10 cellular contexts compared by ENCODE assay signal in genomic region chr4:36189511-36190226, GRCh38. TPM values are rescaled to one million over a fixed set of nuclear protein-coding genes. Genes with fewer than 3 reads are reported as not detected.
DNase-seq lines count a peak whose midpoint lies in the region; ATAC-seq and TF ChIP-seq lines count a peak whose summit lies in the region.
"Had no signal": no experiment of that assay in that cellular context is flagged by ENCODE, and none has a peak within 500 bp of the region (broad histone marks: within the 10 kb centered on the region; RNA-seq: fewer than 3 reads in every experiment).

No MANE protein-coding gene starts in this region.

- H3K79me1 ChIP-seq in trophoblast cell (ENCODE audit: low read length), result no peaks in the 10 kb centered on the region

- peaks cover 54 to 57% of the 10 kb centered on the region in 2 donors for H3K4me1 Mint-ChIP-seq in natural killer cell

- no peak overlapping the region for H4K91ac ChIP-seq in trophoblast cell (ENCODE audit: low read depth, low read length)

- H3K27me3 Mint-ChIP-seq in natural killer cell (ENCODE audit: low read depth in 2 of 2), result no peaks in the 10 kb centered on the region

- H3K27me3 ChIP-seq in trophoblast cell (ENCODE audit: insufficient read depth, low read length) (no peaks in the 10 kb centered on the region), SK-N-SH (ENCODE audit: insufficient read depth) (peaks cover 16% of the 10 kb centered on the region)

- H3K9me2 ChIP-seq in SK-N-SH, result no peaks in the 10 kb centered on the region

- no peak for TF ChIP-seq RAD21 in SK-N-SH (IDR thresholded peaks at IDR 0.05; ENCODE audit: low read length)

- no peaks in the 10 kb centered on the region for H4K20me1 ChIP-seq in SK-N-SH (ENCODE audit: insufficient read depth)

- H3K9me3 ChIP-seq in trophoblast cell (ENCODE audit: insufficient read depth, low read depth, low read length) (no peaks in the 10 kb centered on the region), SK-N-SH (no peaks in the 10 kb centered on the region)

- H2BK5ac ChIP-seq in trophoblast cell (ENCODE audit: low read depth, low read length, poor library complexity), result no peak overlapping the region

- no peak overlapping the region for H3K4ac ChIP-seq in trophoblast cell (ENCODE audit: low read depth, low read length)

- intact Hi-C loops in natural killer cell (cut with micrococcal nuclease), result loop anchor here (1.0 to 10.0 kb wide), 4 partner anchors 20 to 255 kb away; no protein-coding TSS in a partner anchor

- H3K23ac ChIP-seq in trophoblast cell (ENCODE audit: low read length), result no peak overlapping the region

- H2BK12ac ChIP-seq in trophoblast cell (ENCODE audit: low read length), result no peak overlapping the region

- WGBS in trophoblast cell (ENCODE audit: extremely low coverage, insufficient coverage, insufficient read length), result no CpG with 5 or more reads among the region's 3 CpGs
- 7% methylated on average over 3 of the region's 3 CpGs for WGBS in SK-N-SH (ENCODE audit: low lambda C conversion rate)

- peak; percentile 48 for DNase-seq in MV-4-11 (lab: John Stamatoyannopoulos, UW)
- DNase-seq in natural killer cell, result no peak
- DNase-seq in midbrain (lab: John Stamatoyannopoulos, UW), result no peak
- no peak for DNase-seq in trophoblast cell
- no peak for DNase-seq in HuH-7 (ENCODE audit: low spot score)
- DNase-seq in SK-N-SH, result no peak
- DNase-seq: activated CD8-positive, alpha-beta memory T cell treated with anti-CD3 and anti-CD28 coated beads, Interleukin-2, amount 50 U/mL, for 48 hours; NCI-H69 had no signal

- no peaks in the 10 kb centered on the region for H3F3A ChIP-seq in SK-N-SH (replicated peaks; ENCODE audit: insufficient read depth)

- H2AFZ ChIP-seq in trophoblast cell (ENCODE audit: insufficient read depth, low read length, poor library complexity), result no peak overlapping the region
- H2AFZ ChIP-seq in SK-N-SH (ENCODE audit: low read depth), result no peak overlapping the region

- ATAC-seq in GM18907 (IDR thresholded peaks at IDR 0.05; ENCODE audit: unreplicated experiment) (peak; percentile 81), HG02623 (IDR thresholded peaks at IDR 0.05; ENCODE audit: unreplicated experiment) (peak; percentile 72), natural killer cell (peak; percentile 73 to 93 (median 91))

- H3K36me3 ChIP-seq in trophoblast cell (ENCODE audit: control insufficient read depth in 1 of 2, insufficient read depth in 2 of 2, low read length in 2 of 2) (no peaks in the 10 kb centered on the region), SK-N-SH (replicated peaks in 1 of 2; ENCODE audit: control insufficient read depth in 1 of 2, insufficient read depth in 2 of 2, low read length in 1 of 2) (no peaks in the 10 kb centered on the region)

- H2AK5ac ChIP-seq in trophoblast cell (ENCODE audit: low read length), result no peak overlapping the region

- no peak overlapping the region for H4K8ac ChIP-seq in trophoblast cell (ENCODE audit: low read depth, low read length)

- H3K9ac ChIP-seq in trophoblast cell (ENCODE audit: low read length) (no peak overlapping the region), SK-N-SH (no peak overlapping the region)

- H3K79me2 ChIP-seq in trophoblast cell (ENCODE audit: control insufficient read depth, insufficient read depth, low read length, poor library complexity), result no peaks in the 10 kb centered on the region
- H3K79me2 ChIP-seq in SK-N-SH (ENCODE audit: insufficient read depth), result no peaks in the 10 kb centered on the region

- peaks cover 0 to 2% of the 10 kb centered on the region in 2 donors for H3K9me3 Mint-ChIP-seq in natural killer cell

- H2BK120ac ChIP-seq in trophoblast cell (ENCODE audit: insufficient read depth, low read length, poor library complexity), result no peak overlapping the region

- peak overlapping the region; percentile 81 to 87 for H3K27ac Mint-ChIP-seq in natural killer cell

- no peak overlapping the region for H3K27ac ChIP-seq in trophoblast cell (ENCODE audit: low read depth, low read length)
- H3K27ac ChIP-seq in SK-N-SH (ENCODE audit: low read depth in 2 of 2, low read length in 1 of 2), result no peak overlapping the region

- no peak overlapping the region for H3K14ac ChIP-seq in trophoblast cell (ENCODE audit: low read length)

- no peak overlapping the region for H4K12ac ChIP-seq in trophoblast cell (ENCODE audit: low read depth, low read length)

- H3K4me1 ChIP-seq in trophoblast cell (ENCODE audit: control insufficient read depth in 1 of 2, insufficient read depth in 2 of 2, low read length in 2 of 2) (no peaks in the 10 kb centered on the region), SK-N-SH (ENCODE audit: control insufficient read depth in 1 of 2, insufficient read depth in 2 of 2, low read depth in 1 of 2, low read length in 1 of 2) (no peaks in the 10 kb centered on the region)

- no peak overlapping the region for H3K4me2 ChIP-seq in trophoblast cell (ENCODE audit: low read length)
- H3K4me2 ChIP-seq in SK-N-SH, result no peak overlapping the region

- POLR2A ChIA-PET in SK-N-SH (lab: Yijun Ruan, JAX), result no interaction called here

- no peak for TF ChIP-seq EP300 in SK-N-SH (IDR thresholded peaks at IDR 0.05; ENCODE audit: borderline replicate concordance in 1 of 2, low read depth in 1 of 2, low read length in 1 of 2)

- no peak overlapping the region for H3K18ac ChIP-seq in trophoblast cell (ENCODE audit: low read length)

- no peak overlapping the region for H3K4me3 ChIP-seq in trophoblast cell (ENCODE audit: low read depth, low read length)
- H3K4me3 ChIP-seq in SK-N-SH (ENCODE audit: low read depth in 2 of 2, low read length in 1 of 2), result no peak overlapping the region

- peaks cover 5% of the 10 kb centered on the region for H3K36me3 Mint-ChIP-seq in natural killer cell

- CTCF ChIA-PET in SK-N-SH (lab: Yijun Ruan, JAX), result no interaction called here

- TF ChIP-seq CTCF in natural killer cell (IDR thresholded peaks at IDR 0.05), result no peak
- no peak for TF ChIP-seq CTCF in SK-N-SH (IDR thresholded peaks at IDR 0.05)

- peak overlapping the region; percentile 76 for H3K4me3 Mint-ChIP-seq in natural killer cell

TF ChIP-seq in SK-N-SH, 30 proteins besides CTCF, POLR2A, EP300 and RAD21:
- TF ChIP-seq YY1 (IDR thresholded peaks at IDR 0.05; ENCODE audit: low read depth), result no peak
- TF ChIP-seq FOSL2 (IDR thresholded peaks at IDR 0.05; ENCODE audit: borderline replicate concordance, low read depth), result no peak
- TF ChIP-seq TAF1 (IDR thresholded peaks at IDR 0.05; ENCODE audit: borderline replicate concordance, low read depth, low read length), result no peak
- no peak for TF ChIP-seq SMC3 (IDR thresholded peaks at IDR 0.05; ENCODE audit: low read depth, low read length)
- TF ChIP-seq MEF2A (IDR thresholded peaks at IDR 0.05; ENCODE audit: borderline replicate concordance, low read depth), result no peak
- TF ChIP-seq POLR2AphosphoS5 (IDR thresholded peaks at IDR 0.05; ENCODE audit: low read depth, low read length), result no peak
- TF ChIP-seq RXRA (IDR thresholded peaks at IDR 0.05; ENCODE audit: borderline replicate concordance, low read depth), result no peak
- TF ChIP-seq, protein P1, sequence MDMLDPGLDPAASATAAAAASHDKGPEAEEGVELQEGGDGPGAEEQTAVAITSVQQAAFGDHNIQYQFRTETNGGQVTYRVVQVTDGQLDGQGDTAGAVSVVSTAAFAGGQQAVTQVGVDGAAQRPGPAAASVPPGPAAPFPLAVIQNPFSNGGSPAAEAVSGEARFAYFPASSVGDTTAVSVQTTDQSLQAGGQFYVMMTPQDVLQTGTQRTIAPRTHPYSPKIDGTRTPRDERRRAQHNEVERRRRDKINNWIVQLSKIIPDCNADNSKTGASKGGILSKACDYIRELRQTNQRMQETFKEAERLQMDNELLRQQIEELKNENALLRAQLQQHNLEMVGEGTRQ (IDR thresholded peaks at IDR 0.05; ENCODE audit: borderline replicate concordance, low read depth, low read length), result no peak
- TF ChIP-seq NRF1 (IDR thresholded peaks at IDR 0.05; ENCODE audit: low read depth, low read length), result no peak
- no peak for TF ChIP-seq GABPA (IDR thresholded peaks at IDR 0.05; ENCODE audit: low read depth)
- no peak for TF ChIP-seq TEAD4 (IDR thresholded peaks at IDR 0.05; ENCODE audit: borderline replicate concordance, insufficient read depth)
- no peak for TF ChIP-seq CHD2 (IDR thresholded peaks at IDR 0.05; ENCODE audit: low read length, partially characterized antibody)
- TF ChIP-seq GATA2 (CRISPR knock-in tag; IDR thresholded peaks at IDR 0.05), result no peak
- no peak for TF ChIP-seq ELF1 (IDR thresholded peaks at IDR 0.05)
- no peak for TF ChIP-seq JUND (IDR thresholded peaks at IDR 0.05)
- no peak for TF ChIP-seq RFX5 (IDR thresholded peaks at IDR 0.05; ENCODE audit: low read length)
- TF ChIP-seq, protein P2, sequence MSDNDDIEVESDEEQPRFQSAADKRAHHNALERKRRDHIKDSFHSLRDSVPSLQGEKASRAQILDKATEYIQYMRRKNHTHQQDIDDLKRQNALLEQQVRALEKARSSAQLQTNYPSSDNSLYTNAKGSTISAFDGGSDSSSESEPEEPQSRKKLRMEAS (IDR thresholded peaks at IDR 0.05; ENCODE audit: low read depth), result no peak
- TF ChIP-seq, protein P3, sequence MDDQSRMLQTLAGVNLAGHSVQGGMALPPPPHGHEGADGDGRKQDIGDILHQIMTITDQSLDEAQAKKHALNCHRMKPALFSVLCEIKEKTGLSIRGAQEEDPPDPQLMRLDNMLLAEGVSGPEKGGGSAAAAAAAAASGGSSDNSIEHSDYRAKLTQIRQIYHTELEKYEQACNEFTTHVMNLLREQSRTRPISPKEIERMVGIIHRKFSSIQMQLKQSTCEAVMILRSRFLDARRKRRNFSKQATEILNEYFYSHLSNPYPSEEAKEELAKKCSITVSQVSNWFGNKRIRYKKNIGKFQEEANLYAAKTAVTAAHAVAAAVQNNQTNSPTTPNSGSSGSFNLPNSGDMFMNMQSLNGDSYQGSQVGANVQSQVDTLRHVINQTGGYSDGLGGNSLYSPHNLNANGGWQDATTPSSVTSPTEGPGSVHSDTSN (IDR thresholded peaks at IDR 0.05), result no peak
- no peak for TF ChIP-seq FOXM1 (IDR thresholded peaks at IDR 0.05; ENCODE audit: low read depth)
- no peak for TF ChIP-seq NFIC (IDR thresholded peaks at IDR 0.05; ENCODE audit: borderline replicate concordance)

RNA-seq across cellular contexts. Expression of gene ARAP2, which starts 54.6 kb away (rescaled TPM):
- 100 to 1,000 TPM; 199 to 295 (median 270) TPM for total RNA-seq in natural killer cell
- polyA plus RNA-seq in trophoblast cell (2013), result 3.5 and 3.8 TPM in 2 replicates
- polyA plus RNA-seq in SK-N-SH (2012; rRNA removed), result not detected in 2 replicates
- not detected in 2 replicates for polyA plus RNA-seq in SK-N-SH (2012; cell fraction: cytosol; rRNA removed)
- not detected in 2 replicates for polyA plus RNA-seq in SK-N-SH (2012; cell fraction: nucleus; rRNA removed)
